8 cellular contexts compared by ENCODE assay signal in the genomic region with DNA sequence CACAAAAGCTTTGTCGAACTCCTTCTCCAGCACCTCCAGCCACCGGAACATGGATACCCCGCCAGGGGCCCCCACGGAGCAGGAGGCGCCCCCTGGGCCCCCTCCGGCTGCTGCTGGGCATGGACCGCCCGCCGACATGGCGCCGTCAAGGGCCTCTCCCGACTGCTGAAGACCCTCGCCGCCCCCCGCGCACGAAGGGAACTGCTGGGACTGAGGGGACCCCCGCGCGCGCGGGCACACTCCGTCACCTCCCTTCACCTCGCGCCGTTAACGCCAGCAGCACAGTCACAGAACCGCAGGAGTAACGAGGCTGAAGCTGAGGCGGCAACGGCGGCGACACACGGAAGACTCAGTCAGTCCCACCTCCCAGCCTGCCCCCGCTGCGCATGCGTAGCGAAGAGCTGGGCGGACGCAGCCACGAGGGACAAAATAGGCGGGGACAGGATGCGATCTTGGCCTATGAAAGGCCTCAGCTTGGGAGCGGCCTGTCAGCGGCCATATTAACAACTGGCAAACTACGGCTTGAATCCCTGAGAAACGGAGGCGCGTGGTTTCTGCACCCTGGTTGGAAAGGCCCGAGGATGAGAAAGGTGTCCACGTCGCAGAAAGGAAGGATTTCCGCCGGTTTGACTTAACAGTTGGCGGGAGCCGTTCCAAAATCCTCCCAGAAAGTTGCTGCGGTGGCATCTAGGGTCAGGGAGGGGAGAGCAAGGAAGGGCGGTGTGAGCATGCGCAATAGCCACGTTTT. TPM values are rescaled to one million over a fixed set of nuclear protein-coding genes. Genes with fewer than 3 reads are reported as not detected.
DNase-seq lines count a peak whose midpoint lies in the region; ATAC-seq lines count a peak whose summit lies in the region.

A gene (minus strand): TSS at position 361 of the 748 bp plus-strand sequence. CDS start 223 bp downstream, at position 138.

- H2AK5ac ChIP-seq in mesenchymal stem cell (ENCODE audit: low read length, severe bottlenecking), result peak within 1 kb of the TSS; percentile 45

- peak within 1 kb of the TSS; percentile 88 to 96 for H3K18ac ChIP-seq in mesenchymal stem cell (ENCODE audit: low read depth in 1 of 2, low read length in 2 of 2)

- H4K91ac ChIP-seq in mesenchymal stem cell (ENCODE audit: low read length), result peak within 1 kb of the TSS; percentile 96

- peak within 1 kb of the TSS in 1 of 2 experiments; percentile 98 for H3K14ac ChIP-seq in mesenchymal stem cell (ENCODE audit: low read length in 2 of 2)

- H2AFZ ChIP-seq in mesenchymal stem cell (ENCODE audit: low read depth, low read length), result peak within 1 kb of the TSS; percentile 95

- H2BK5ac ChIP-seq in mesenchymal stem cell (ENCODE audit: low read depth, low read length, poor library complexity, severe bottlenecking), result peak within 1 kb of the TSS; percentile 81

- peak within 1 kb of the TSS in 1 of 2 experiments; percentile 81 for H3K23ac ChIP-seq in mesenchymal stem cell (ENCODE audit: low read length in 2 of 2)

- H3K9me3 ChIP-seq in endocrine pancreas (ENCODE audit: control insufficient read depth, low read length), result no peaks in the 10 kb centered on the region
- H3K9me3 ChIP-seq in mesenchymal stem cell (ENCODE audit: control insufficient read depth, low read length), result no peaks in the 10 kb centered on the region

- H2BK15ac ChIP-seq in mesenchymal stem cell (ENCODE audit: low read depth, poor library complexity, severe bottlenecking), result peak within 1 kb of the TSS; percentile 74

- DNase-seq in COR-L47 (lab: John Stamatoyannopoulos, UW) (peak; percentile 83), HT1080 (ENCODE audit: low read depth) (peak; percentile 97), NOMO-1 treated with DMSO at 0.1 percent for 48 hours (lab: John Stamatoyannopoulos, UW; ENCODE audit: unreplicated experiment) (peak; percentile 97), mesenchymal stem cell (peak; percentile 98)
- DNase-seq in activated CD8-positive, alpha-beta memory T cell treated with anti-CD3 and anti-CD28 coated beads for 48 hours (ENCODE audit: low read depth in 2 of 3, low spot score in 2 of 3), result peak; percentile 61 to 87 (median 77)
- DNase-seq in stimulated activated CD8-positive, alpha-beta memory T cell treated with anti-CD3 and anti-CD28 coated beads, Interleukin-12 subunit alpha, Interleukin-12 subunit beta, amount 100 ng/mL, for 4 hours (ENCODE audit: low read depth), result peak; percentile 90

- peaks cover 18% of the 10 kb centered on the region for H3K4me1 ChIP-seq in endocrine pancreas (ENCODE audit: control insufficient read depth, insufficient read depth, low read length)
- H3K4me1 ChIP-seq in mesenchymal stem cell (ENCODE audit: control insufficient read depth, insufficient read depth, low read depth, low read length), result peaks cover 4% of the 10 kb centered on the region

- H3K4ac ChIP-seq in mesenchymal stem cell (ENCODE audit: low read depth in 1 of 2, low read length in 2 of 2), result peak within 1 kb of the TSS; percentile 47 to 77

- H3K27me3 ChIP-seq in endocrine pancreas (ENCODE audit: control insufficient read depth, insufficient read depth, low read length) (no peaks in the 10 kb centered on the region), mesenchymal stem cell (ENCODE audit: control insufficient read depth in 1 of 2, insufficient read depth in 1 of 2, low read length in 2 of 2) (no peaks in the 10 kb centered on the region)

- peaks cover under 1% of the 10 kb centered on the region for H3K79me1 ChIP-seq in mesenchymal stem cell (replicated peaks; ENCODE audit: low read length, poor library complexity, severe bottlenecking)

- H3K4me2 ChIP-seq in mesenchymal stem cell (ENCODE audit: low read length, poor library complexity, severe bottlenecking), result peak within 1 kb of the TSS; percentile 74

- peak within 1 kb of the TSS; percentile 98 for H3K27ac ChIP-seq in mesenchymal stem cell (ENCODE audit: low read length, poor library complexity, severe bottlenecking)

- peak within 1 kb of the TSS; percentile 67 for H2BK120ac ChIP-seq in mesenchymal stem cell (ENCODE audit: low read depth, low read length)

- H3K4me3 ChIP-seq in endocrine pancreas (ENCODE audit: control insufficient read depth, insufficient read depth, low read length) (peak within 1 kb of the TSS; percentile 98), mesenchymal stem cell (ENCODE audit: insufficient read depth in 1 of 2, low read depth in 1 of 2, low read length in 2 of 2) (peak within 1 kb of the TSS; percentile 91 to 94)

- ATAC-seq in GM21360 (IDR thresholded peaks at IDR 0.05; ENCODE audit: unreplicated experiment), result peak; percentile 90

- H3K36me3 ChIP-seq in endocrine pancreas (ENCODE audit: control insufficient read depth, insufficient read depth, low read length) (no peaks in the 10 kb centered on the region), mesenchymal stem cell (ENCODE audit: control insufficient read depth in 1 of 2, insufficient read depth in 2 of 2, low read depth in 1 of 2, low read length in 2 of 2) (peaks cover 6 to 13% of the 10 kb centered on the region in 2 experiments)

- H3K9ac ChIP-seq in endocrine pancreas (ENCODE audit: control insufficient read depth, insufficient read depth, low read length) (peak within 1 kb of the TSS; percentile 80), mesenchymal stem cell (ENCODE audit: low read length) (peak within 1 kb of the TSS; percentile 93)

- H2BK12ac ChIP-seq in mesenchymal stem cell (ENCODE audit: low read length in 2 of 2), result no peak within 1 kb of the TSS

- WGBS in mesenchymal stem cell, result 12% methylated on average over 60 of the region's 60 CpGs

- peak within 1 kb of the TSS; percentile 94 for H4K8ac ChIP-seq in mesenchymal stem cell (ENCODE audit: low read length)

RNA-seq across cellular contexts. Expression of the gene that starts here (rescaled TPM):
- total RNA-seq in HT1080 (2014; rRNA removed; shearing (Covaris generic)), result 16.7 and 19.0 TPM in 2 replicates
- 19.6 and 26.8 TPM in 2 replicates for polyA plus RNA-seq in HT1080 (2015; cell fraction: cytosol; rRNA removed)
- polyA plus RNA-seq in HT1080 (2015; cell fraction: nucleus; rRNA removed), result 47.8 and 49.2 TPM in 2 replicates
- polyA plus RNA-seq in mesenchymal stem cell (2013, experiment 1 of 2), result 17.0 TPM
- 17.2 TPM for polyA plus RNA-seq in mesenchymal stem cell (2013, experiment 2 of 2)

Comparison
In these comparisons a context has a peak if more than half of its experiments do, and no peak if none do; other contexts are left out.
1. Peak in every context shown above with its lines: DNase-seq, ATAC-seq, H3K4me3 ChIP-seq and H3K27ac ChIP-seq.